ENCODE assay signal across 1 cellular context in genomic region chr20:2164966-2165365, GRCh38.
TF ChIP-seq lines count a peak whose summit lies in the region.

No MANE protein-coding gene starts in this region.

TF ChIP-seq in GM23338, 12 proteins besides CTCF, POLR2A, EP300 and RAD21 (continued from another document):
- TF ChIP-seq REST (IDR thresholded peaks at IDR 0.05; ENCODE audit: unreplicated experiment): no peak
- TF ChIP-seq NANOG (IDR thresholded peaks at IDR 0.05; ENCODE audit: borderline replicate concordance): no peak
- TF ChIP-seq CREB1 (CRISPR knock-in tag; IDR thresholded peaks at IDR 0.05; ENCODE audit: low read depth): no peak
- TF ChIP-seq ZNF114 (CRISPR knock-in tag; IDR thresholded peaks at IDR 0.05): no peak
- TF ChIP-seq ZNF462 (CRISPR knock-in tag; IDR thresholded peaks at IDR 0.05): no peak
